ENCODE assay signal across 8 cellular contexts in genomic region chr1:211382182-211382713, GRCh38. TPM values are rescaled to one million over a fixed set of nuclear protein-coding genes. Genes with fewer than 3 reads are reported as not detected.
A peak's percentile ranks its signal among the peaks of the same experiment; 100 is the strongest.
DNase-seq lines count a peak whose midpoint lies in the region; ATAC-seq and TF ChIP-seq lines count a peak whose summit lies in the region.

No MANE protein-coding gene starts in this region.

- H3K36me3 ChIP-seq in left lung (no peaks in the 10 kb centered on the region), thoracic aorta (no peaks in the 10 kb centered on the region)

- ATAC-seq in activated CD8-positive, alpha-beta memory T cell treated with anti-CD3 and anti-CD28 coated beads, Interleukin-2, amount 10 ng/mL, durations not matched to agents 7 days and 5 days: no peak
- ATAC-seq in activated naive CD8-positive, alpha-beta T cell treated with anti-CD3 and anti-CD28 coated beads, Interleukin-2, amount 50 U/mL, for 24 hours: no peak
- ATAC-seq in left lung (no peak), thoracic aorta (ENCODE audit: insufficient number of reproducible peaks, low FRiP score, low read depth) (no peak), GM21717 (IDR thresholded peaks at IDR 0.05; ENCODE audit: unreplicated experiment) (no peak), GM18870 (IDR thresholded peaks at IDR 0.05; ENCODE audit: unreplicated experiment) (no peak)

- peak overlapping the region; percentile 85 for H3K4me3 Mint-ChIP-seq in activated CD8-positive, alpha-beta memory T cell treated with anti-CD3 and anti-CD28 coated beads, Interleukin-2, amount 10 ng/mL, durations not matched to agents 7 days and 5 days
- H3K4me3 Mint-ChIP-seq in activated naive CD8-positive, alpha-beta T cell treated with anti-CD3 and anti-CD28 coated beads, Interleukin-2, amount 50 U/mL, for 24 hours: peak overlapping the region; percentile 94

- peaks cover 16% of the 10 kb centered on the region for H3K36me3 Mint-ChIP-seq in activated CD8-positive, alpha-beta memory T cell treated with anti-CD3 and anti-CD28 coated beads, Interleukin-2, amount 10 ng/mL, durations not matched to agents 7 days and 5 days
- peaks cover 13% of the 10 kb centered on the region for H3K36me3 Mint-ChIP-seq in activated naive CD8-positive, alpha-beta T cell treated with anti-CD3 and anti-CD28 coated beads, Interleukin-2, amount 50 U/mL, for 24 hours (ENCODE audit: low read depth)

- CTCF ChIA-PET in activated CD8-positive, alpha-beta memory T cell treated with anti-CD3 and anti-CD28 coated beads, Interleukin-2, amount 10 ng/mL, durations not matched to agents 7 days and 5 days (lab: Charles Lee): interaction anchor here (0.9 to 2.7 kb wide), 4 partner anchors 34 to 316 kb away, joined by 3 to 11 read pairs (median 6); no protein-coding TSS in a partner anchor

- H3K4me3 ChIP-seq in left lung (peak overlapping the region; percentile 52 to 57), thoracic aorta (peak overlapping the region; percentile 85)

- peak overlapping the region; percentile 93 for H3K27ac Mint-ChIP-seq in activated CD8-positive, alpha-beta memory T cell treated with anti-CD3 and anti-CD28 coated beads, Interleukin-2, amount 10 ng/mL, durations not matched to agents 7 days and 5 days
- peak overlapping the region; percentile 98 for H3K27ac Mint-ChIP-seq in activated naive CD8-positive, alpha-beta T cell treated with anti-CD3 and anti-CD28 coated beads, Interleukin-2, amount 50 U/mL, for 24 hours

- peaks cover 44% of the 10 kb centered on the region for H3K4me1 Mint-ChIP-seq in activated CD8-positive, alpha-beta memory T cell treated with anti-CD3 and anti-CD28 coated beads, Interleukin-2, amount 10 ng/mL, durations not matched to agents 7 days and 5 days
- H3K4me1 Mint-ChIP-seq in activated naive CD8-positive, alpha-beta T cell treated with anti-CD3 and anti-CD28 coated beads, Interleukin-2, amount 50 U/mL, for 24 hours: peaks cover 60% of the 10 kb centered on the region

- no peak for DNase-seq in activated CD8-positive, alpha-beta memory T cell treated with anti-CD3 and anti-CD28 coated beads, Interleukin-2, amount 10 ng/mL, durations not matched to agents 7 days and 5 days
- DNase-seq in activated CD8-positive, alpha-beta memory T cell treated with anti-CD3 and anti-CD28 coated beads, Interleukin-2, amount 50 U/mL, for 48 hours: no peak
- DNase-seq in activated naive CD8-positive, alpha-beta T cell treated with anti-CD3 and anti-CD28 coated beads, Interleukin-2, amount 50 U/mL, for 24 hours: no peak
- no peak for DNase-seq in left lung
- no peak for DNase-seq in thoracic aorta (ENCODE audit: low spot score)
- no peak for DNase-seq in Kasumi-1 (lab: John Stamatoyannopoulos, UW)

- TF ChIP-seq CTCF in left lung (IDR thresholded peaks at IDR 0.05) (no peak), thoracic aorta (IDR thresholded peaks at IDR 0.05) (no peak)

- peaks cover 4% of the 10 kb centered on the region for H3K27me3 Mint-ChIP-seq in activated CD8-positive, alpha-beta memory T cell treated with anti-CD3 and anti-CD28 coated beads, Interleukin-2, amount 10 ng/mL, durations not matched to agents 7 days and 5 days
- no peaks in the 10 kb centered on the region for H3K27me3 Mint-ChIP-seq in activated naive CD8-positive, alpha-beta T cell treated with anti-CD3 and anti-CD28 coated beads, Interleukin-2, amount 50 U/mL, for 24 hours

- peak overlapping the region; percentile 95 to 98 for H3K27ac ChIP-seq in left lung
- H3K27ac ChIP-seq in thoracic aorta: peak overlapping the region; percentile 94 to 95

- H3K27me3 ChIP-seq in left lung: no peaks in the 10 kb centered on the region
- no peaks in the 10 kb centered on the region for H3K27me3 ChIP-seq in thoracic aorta (replicated peaks; ENCODE audit: insufficient read depth)

- intact Hi-C loops in left lung (cut with DNase I): no loop called here

- H3K4me1 ChIP-seq in left lung (peaks cover 0 to 26% of the 10 kb centered on the region in 2 donors), thoracic aorta (ENCODE audit: control insufficient read depth in 1 of 2, low read depth in 2 of 2) (peaks cover 9 to 13% of the 10 kb centered on the region in 2 donors)

- H3K9me3 Mint-ChIP-seq in activated CD8-positive, alpha-beta memory T cell treated with anti-CD3 and anti-CD28 coated beads, Interleukin-2, amount 10 ng/mL, durations not matched to agents 7 days and 5 days (ENCODE audit: low read depth): no peaks in the 10 kb centered on the region
- H3K9me3 Mint-ChIP-seq in activated naive CD8-positive, alpha-beta T cell treated with anti-CD3 and anti-CD28 coated beads, Interleukin-2, amount 50 U/mL, for 24 hours: no peaks in the 10 kb centered on the region

- H3K9me3 ChIP-seq in left lung: no peaks in the 10 kb centered on the region
- no peaks in the 10 kb centered on the region for H3K9me3 ChIP-seq in thoracic aorta

RNA-seq across cellular contexts. Expression of gene TRAF5, which starts 55.6 kb away (rescaled TPM):
- 10 to 100 TPM; 49.7 to 63.2 TPM for total RNA-seq in activated CD8-positive, alpha-beta memory T cell treated with anti-CD3 and anti-CD28 coated beads, Interleukin-2, amount 10 ng/mL, durations not matched to agents 7 days and 5 days
- total RNA-seq in left lung (10 to 100 TPM; 10.1 to 11.5 TPM), thoracic aorta (10 to 100 TPM; 55.8 to 62.7 TPM)

Comparison
In these comparisons a context has a peak if more than half of its experiments do, and no peak if none do; other contexts are left out.
1. RNA of gene TRAF5, which starts 55.6 kb away (total RNA-seq): 49.7 to 63.2 TPM in activated CD8-positive, alpha-beta memory T cell treated with anti-CD3 and anti-CD28 coated beads, Interleukin-2, amount 10 ng/mL, durations not matched to agents 7 days and 5 days and 55.8 to 62.7 TPM in thoracic aorta; 10.1 to 11.5 TPM in left lung; every median in the first group is over 4 times any median in the second.